Comparison of ENCODE assay signal across 1 cellular context in genomic region chr9:110256392-110257096, GRCh38.
TF ChIP-seq lines count a peak whose summit lies in the region.

TSS of gene TXN (minus strand) at chr9:110256507. CDS start at chr9:110256435, 72 bp downstream.

TF ChIP-seq in K562, 482 proteins besides CTCF, POLR2A, EP300 and RAD21 (continued from another document and continues in another):
- TF ChIP-seq TSHZ1 (CRISPR knock-in tag; IDR thresholded peaks at IDR 0.05): no peak
- TF ChIP-seq ZNF263 (CRISPR knock-in tag; IDR thresholded peaks at IDR 0.05; ENCODE audit: borderline replicate concordance): no peak
- no peak for TF ChIP-seq BRCA1 (IDR thresholded peaks at IDR 0.05)
- no peak for TF ChIP-seq BRCA1 (CRISPR knock-in tag; IDR thresholded peaks at IDR 0.05)
- no peak for TF ChIP-seq ESRRA (IDR thresholded peaks at IDR 0.05; ENCODE audit: borderline replicate concordance, low read depth)
- TF ChIP-seq NCOA6 (IDR thresholded peaks at IDR 0.05): no peak
- no peak for TF ChIP-seq PREB (CRISPR knock-in tag; IDR thresholded peaks at IDR 0.05)
- TF ChIP-seq, protein P1, sequence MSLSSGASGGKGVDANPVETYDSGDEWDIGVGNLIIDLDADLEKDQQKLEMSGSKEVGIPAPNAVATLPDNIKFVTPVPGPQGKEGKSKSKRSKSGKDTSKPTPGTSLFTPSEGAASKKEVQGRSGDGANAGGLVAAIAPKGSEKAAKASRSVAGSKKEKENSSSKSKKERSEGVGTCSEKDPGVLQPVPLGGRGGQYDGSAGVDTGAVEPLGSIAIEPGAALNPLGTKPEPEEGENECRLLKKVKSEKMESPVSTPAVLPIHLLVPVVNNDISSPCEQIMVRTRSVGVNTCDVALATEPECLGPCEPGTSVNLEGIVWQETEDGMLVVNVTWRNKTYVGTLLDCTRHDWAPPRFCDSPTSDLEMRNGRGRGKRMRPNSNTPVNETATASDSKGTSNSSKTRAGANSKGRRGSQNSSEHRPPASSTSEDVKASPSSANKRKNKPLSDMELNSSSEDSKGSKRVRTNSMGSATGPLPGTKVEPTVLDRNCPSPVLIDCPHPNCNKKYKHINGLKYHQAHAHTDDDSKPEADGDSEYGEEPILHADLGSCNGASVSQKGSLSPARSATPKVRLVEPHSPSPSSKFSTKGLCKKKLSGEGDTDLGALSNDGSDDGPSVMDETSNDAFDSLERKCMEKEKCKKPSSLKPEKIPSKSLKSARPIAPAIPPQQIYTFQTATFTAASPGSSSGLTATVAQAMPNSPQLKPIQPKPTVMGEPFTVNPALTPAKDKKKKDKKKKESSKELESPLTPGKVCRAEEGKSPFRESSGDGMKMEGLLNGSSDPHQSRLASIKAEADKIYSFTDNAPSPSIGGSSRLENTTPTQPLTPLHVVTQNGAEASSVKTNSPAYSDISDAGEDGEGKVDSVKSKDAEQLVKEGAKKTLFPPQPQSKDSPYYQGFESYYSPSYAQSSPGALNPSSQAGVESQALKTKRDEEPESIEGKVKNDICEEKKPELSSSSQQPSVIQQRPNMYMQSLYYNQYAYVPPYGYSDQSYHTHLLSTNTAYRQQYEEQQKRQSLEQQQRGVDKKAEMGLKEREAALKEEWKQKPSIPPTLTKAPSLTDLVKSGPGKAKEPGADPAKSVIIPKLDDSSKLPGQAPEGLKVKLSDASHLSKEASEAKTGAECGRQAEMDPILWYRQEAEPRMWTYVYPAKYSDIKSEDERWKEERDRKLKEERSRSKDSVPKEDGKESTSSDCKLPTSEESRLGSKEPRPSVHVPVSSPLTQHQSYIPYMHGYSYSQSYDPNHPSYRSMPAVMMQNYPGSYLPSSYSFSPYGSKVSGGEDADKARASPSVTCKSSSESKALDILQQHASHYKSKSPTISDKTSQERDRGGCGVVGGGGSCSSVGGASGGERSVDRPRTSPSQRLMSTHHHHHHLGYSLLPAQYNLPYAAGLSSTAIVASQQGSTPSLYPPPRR (CRISPR knock-in tag; IDR thresholded peaks at IDR 0.05; ENCODE audit: borderline replicate concordance): no peak
- no peak for TF ChIP-seq U2AF2 (optimal IDR thresholded peaks at IDR 0.05; ENCODE audit: low read depth, low read length)
- TF ChIP-seq, protein P2, sequence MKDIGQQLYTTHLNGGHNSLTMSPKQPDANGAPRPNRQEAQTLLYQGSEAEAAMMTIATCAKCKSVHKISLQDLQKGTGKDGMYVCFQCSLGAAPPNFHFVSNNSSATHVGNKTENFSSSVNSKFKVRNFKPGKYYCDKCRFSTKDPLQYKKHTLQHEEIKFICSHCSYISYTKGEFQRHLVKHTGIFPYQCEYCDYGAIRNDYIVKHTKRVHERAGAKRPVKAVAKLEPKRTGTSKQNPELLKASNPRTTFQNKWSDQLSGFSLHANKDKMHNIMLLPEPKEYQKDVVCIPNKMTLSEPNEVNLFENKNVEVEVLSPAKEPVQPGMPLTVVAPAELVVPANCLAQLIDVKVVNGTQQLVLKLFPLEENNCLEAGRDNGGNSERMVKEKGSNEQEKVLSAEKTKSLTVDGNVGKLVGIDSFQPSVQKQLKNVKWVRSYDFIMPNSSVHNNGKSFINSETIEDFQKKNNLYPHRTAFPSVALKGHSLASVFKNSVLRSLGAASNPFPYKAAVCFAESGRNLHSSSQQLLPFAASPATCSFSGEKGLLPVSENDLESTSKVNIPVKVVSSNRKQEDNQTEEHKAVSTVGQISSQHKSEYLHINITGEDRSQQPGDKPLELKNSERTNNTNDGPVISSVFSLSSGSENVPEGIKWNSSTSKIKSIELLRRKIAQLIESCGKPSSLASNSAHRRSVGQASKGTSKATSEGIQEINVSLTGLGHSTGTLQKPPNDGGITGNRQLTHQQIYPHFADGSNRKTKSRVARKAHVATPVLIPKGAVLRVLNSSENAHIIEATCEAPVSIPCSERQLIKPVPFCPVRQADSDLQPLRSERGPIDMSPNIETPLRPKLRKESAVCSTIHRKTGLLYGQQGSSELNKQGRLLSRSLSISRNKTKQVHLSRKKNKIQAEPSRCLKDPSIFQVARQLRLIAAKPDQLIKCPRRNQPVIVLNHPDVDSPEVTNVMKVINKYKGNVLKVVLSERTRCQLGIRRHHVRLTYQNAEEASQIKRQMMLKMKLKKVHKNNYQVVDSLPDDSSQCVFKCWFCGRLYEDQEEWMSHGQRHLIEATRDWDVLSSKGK (CRISPR knock-in tag; IDR thresholded peaks at IDR 0.05): no peak
- TF ChIP-seq, protein P3, sequence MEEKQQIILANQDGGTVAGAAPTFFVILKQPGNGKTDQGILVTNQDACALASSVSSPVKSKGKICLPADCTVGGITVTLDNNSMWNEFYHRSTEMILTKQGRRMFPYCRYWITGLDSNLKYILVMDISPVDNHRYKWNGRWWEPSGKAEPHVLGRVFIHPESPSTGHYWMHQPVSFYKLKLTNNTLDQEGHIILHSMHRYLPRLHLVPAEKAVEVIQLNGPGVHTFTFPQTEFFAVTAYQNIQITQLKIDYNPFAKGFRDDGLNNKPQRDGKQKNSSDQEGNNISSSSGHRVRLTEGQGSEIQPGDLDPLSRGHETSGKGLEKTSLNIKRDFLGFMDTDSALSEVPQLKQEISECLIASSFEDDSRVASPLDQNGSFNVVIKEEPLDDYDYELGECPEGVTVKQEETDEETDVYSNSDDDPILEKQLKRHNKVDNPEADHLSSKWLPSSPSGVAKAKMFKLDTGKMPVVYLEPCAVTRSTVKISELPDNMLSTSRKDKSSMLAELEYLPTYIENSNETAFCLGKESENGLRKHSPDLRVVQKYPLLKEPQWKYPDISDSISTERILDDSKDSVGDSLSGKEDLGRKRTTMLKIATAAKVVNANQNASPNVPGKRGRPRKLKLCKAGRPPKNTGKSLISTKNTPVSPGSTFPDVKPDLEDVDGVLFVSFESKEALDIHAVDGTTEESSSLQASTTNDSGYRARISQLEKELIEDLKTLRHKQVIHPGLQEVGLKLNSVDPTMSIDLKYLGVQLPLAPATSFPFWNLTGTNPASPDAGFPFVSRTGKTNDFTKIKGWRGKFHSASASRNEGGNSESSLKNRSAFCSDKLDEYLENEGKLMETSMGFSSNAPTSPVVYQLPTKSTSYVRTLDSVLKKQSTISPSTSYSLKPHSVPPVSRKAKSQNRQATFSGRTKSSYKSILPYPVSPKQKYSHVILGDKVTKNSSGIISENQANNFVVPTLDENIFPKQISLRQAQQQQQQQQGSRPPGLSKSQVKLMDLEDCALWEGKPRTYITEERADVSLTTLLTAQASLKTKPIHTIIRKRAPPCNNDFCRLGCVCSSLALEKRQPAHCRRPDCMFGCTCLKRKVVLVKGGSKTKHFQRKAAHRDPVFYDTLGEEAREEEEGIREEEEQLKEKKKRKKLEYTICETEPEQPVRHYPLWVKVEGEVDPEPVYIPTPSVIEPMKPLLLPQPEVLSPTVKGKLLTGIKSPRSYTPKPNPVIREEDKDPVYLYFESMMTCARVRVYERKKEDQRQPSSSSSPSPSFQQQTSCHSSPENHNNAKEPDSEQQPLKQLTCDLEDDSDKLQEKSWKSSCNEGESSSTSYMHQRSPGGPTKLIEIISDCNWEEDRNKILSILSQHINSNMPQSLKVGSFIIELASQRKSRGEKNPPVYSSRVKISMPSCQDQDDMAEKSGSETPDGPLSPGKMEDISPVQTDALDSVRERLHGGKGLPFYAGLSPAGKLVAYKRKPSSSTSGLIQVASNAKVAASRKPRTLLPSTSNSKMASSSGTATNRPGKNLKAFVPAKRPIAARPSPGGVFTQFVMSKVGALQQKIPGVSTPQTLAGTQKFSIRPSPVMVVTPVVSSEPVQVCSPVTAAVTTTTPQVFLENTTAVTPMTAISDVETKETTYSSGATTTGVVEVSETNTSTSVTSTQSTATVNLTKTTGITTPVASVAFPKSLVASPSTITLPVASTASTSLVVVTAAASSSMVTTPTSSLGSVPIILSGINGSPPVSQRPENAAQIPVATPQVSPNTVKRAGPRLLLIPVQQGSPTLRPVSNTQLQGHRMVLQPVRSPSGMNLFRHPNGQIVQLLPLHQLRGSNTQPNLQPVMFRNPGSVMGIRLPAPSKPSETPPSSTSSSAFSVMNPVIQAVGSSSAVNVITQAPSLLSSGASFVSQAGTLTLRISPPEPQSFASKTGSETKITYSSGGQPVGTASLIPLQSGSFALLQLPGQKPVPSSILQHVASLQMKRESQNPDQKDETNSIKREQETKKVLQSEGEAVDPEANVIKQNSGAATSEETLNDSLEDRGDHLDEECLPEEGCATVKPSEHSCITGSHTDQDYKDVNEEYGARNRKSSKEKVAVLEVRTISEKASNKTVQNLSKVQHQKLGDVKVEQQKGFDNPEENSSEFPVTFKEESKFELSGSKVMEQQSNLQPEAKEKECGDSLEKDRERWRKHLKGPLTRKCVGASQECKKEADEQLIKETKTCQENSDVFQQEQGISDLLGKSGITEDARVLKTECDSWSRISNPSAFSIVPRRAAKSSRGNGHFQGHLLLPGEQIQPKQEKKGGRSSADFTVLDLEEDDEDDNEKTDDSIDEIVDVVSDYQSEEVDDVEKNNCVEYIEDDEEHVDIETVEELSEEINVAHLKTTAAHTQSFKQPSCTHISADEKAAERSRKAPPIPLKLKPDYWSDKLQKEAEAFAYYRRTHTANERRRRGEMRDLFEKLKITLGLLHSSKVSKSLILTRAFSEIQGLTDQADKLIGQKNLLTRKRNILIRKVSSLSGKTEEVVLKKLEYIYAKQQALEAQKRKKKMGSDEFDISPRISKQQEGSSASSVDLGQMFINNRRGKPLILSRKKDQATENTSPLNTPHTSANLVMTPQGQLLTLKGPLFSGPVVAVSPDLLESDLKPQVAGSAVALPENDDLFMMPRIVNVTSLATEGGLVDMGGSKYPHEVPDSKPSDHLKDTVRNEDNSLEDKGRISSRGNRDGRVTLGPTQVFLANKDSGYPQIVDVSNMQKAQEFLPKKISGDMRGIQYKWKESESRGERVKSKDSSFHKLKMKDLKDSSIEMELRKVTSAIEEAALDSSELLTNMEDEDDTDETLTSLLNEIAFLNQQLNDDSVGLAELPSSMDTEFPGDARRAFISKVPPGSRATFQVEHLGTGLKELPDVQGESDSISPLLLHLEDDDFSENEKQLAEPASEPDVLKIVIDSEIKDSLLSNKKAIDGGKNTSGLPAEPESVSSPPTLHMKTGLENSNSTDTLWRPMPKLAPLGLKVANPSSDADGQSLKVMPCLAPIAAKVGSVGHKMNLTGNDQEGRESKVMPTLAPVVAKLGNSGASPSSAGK (IDR thresholded peaks at IDR 0.05): peak; percentile 87
- TF ChIP-seq C11orf30 (IDR thresholded peaks at IDR 0.05; ENCODE audit: low read depth): peak; percentile 98
- no peak for TF ChIP-seq CHD1 (IDR thresholded peaks at IDR 0.05; ENCODE audit: low read length)
- peak in 1 of 2 experiments; percentile 78; a peak in 2 of 4 replicates for TF ChIP-seq ZNF639 (CRISPR knock-in tag; conservative IDR thresholded peaks at IDR 0.05 in 1 of 2, IDR thresholded peaks at IDR 0.05 in 1 of 2)
- 0 out of 4 replicates have a peak, but pooled peaks of 1 of the 2 experiments have one; percentile 74 for TF ChIP-seq ARNT (IDR thresholded peaks at IDR 0.05)
- TF ChIP-seq ARID1B (IDR thresholded peaks at IDR 0.05): peak; percentile 76
- TF ChIP-seq ZNF766 (CRISPR knock-in tag; conservative IDR thresholded peaks at IDR 0.05): no peak; the same call in 1 of the 2 replicates
- TF ChIP-seq PTBP1 (IDR thresholded peaks at IDR 0.05; ENCODE audit: low read depth, low read length): no peak
- TF ChIP-seq DDX20 (tag; IDR thresholded peaks at IDR 0.05; ENCODE audit: low read depth): no peak
- no peak for TF ChIP-seq DEAF1 (CRISPR knock-in tag; IDR thresholded peaks at IDR 0.05)
- TF ChIP-seq SMARCA4 (IDR thresholded peaks at IDR 0.05): peak; percentile 79
